Comparison of ENCODE assay signal across 10 cellular contexts in genomic region chr19:43783636-43784035, GRCh38. TPM values are rescaled to one million over a fixed set of nuclear protein-coding genes. Genes with fewer than 3 reads are reported as not detected.
DNase-seq lines count a peak whose midpoint lies in the region; ATAC-seq and TF ChIP-seq lines count a peak whose summit lies in the region.
"Had no signal": no experiment of that assay in that cellular context is flagged by ENCODE, and none has a peak within 500 bp of the region (broad histone marks: within the 10 kb centered on the region; RNA-seq: fewer than 3 reads in every experiment).

No MANE protein-coding gene starts in this region.

- H3K27me3 ChIP-seq in BLaER1 treated with 17β-estradiol and CSF1 and Interleukin-3, amounts not matched to agents 10 nM and 100 nM = no peaks in the 10 kb centered on the region

- H3K9me3 ChIP-seq in BLaER1 treated with 17β-estradiol and CSF1 and Interleukin-3, amounts not matched to agents 10 nM and 100 nM (replicated peaks in 1 of 11) = no peaks in the 10 kb centered on the region

- CTCF ChIA-PET in activated CD4-positive, alpha-beta memory T cell treated with anti-CD3 and anti-CD28 coated beads, Interleukin-2, amount 10 ng/mL, durations not matched to agents 7 days and 5 days (lab: Charles Lee) = interaction anchor here (1.4 to 8.6 kb wide), 2 partner anchors 17 to 115 kb away, joined by 3 to 124 read pairs; no protein-coding TSS in a partner anchor

- peak overlapping the region in 9 of 11 experiments; percentile 52 to 72 (median 63); a peak in 11 of 22 replicates for H3K9ac ChIP-seq in BLaER1 treated with 17β-estradiol and CSF1 and Interleukin-3, amounts not matched to agents 10 nM and 100 nM

- peak overlapping the region; percentile 64 for H3K4me3 Mint-ChIP-seq in activated CD4-positive, alpha-beta memory T cell treated with anti-CD3 and anti-CD28 coated beads, Interleukin-2, amount 10 ng/mL, durations not matched to agents 7 days and 5 days
- H3K4me3 Mint-ChIP-seq in memory B cell = peak overlapping the region; percentile 96

- no peaks in the 10 kb centered on the region for H3K36me3 ChIP-seq in BLaER1 treated with 17β-estradiol and CSF1 and Interleukin-3, amounts not matched to agents 10 nM and 100 nM

- H3K9me3 Mint-ChIP-seq in activated CD4-positive, alpha-beta memory T cell treated with anti-CD3 and anti-CD28 coated beads, Interleukin-2, amount 10 ng/mL, durations not matched to agents 7 days and 5 days = no peaks in the 10 kb centered on the region
- no peaks in the 10 kb centered on the region for H3K9me3 Mint-ChIP-seq in memory B cell

- H3K27me3 Mint-ChIP-seq in activated CD4-positive, alpha-beta memory T cell treated with anti-CD3 and anti-CD28 coated beads, Interleukin-2, amount 10 ng/mL, durations not matched to agents 7 days and 5 days = no peaks in the 10 kb centered on the region
- no peaks in the 10 kb centered on the region for H3K27me3 Mint-ChIP-seq in memory B cell

- H3K4me2 ChIP-seq in BLaER1 treated with 17β-estradiol and CSF1 and Interleukin-3, amounts not matched to agents 10 nM and 100 nM = peak overlapping the region; percentile 62 to 93 (median 80)

- peaks cover 17% of the 10 kb centered on the region for H3K36me3 Mint-ChIP-seq in activated CD4-positive, alpha-beta memory T cell treated with anti-CD3 and anti-CD28 coated beads, Interleukin-2, amount 10 ng/mL, durations not matched to agents 7 days and 5 days (ENCODE audit: low read depth)
- H3K36me3 Mint-ChIP-seq in memory B cell = peaks cover 6% of the 10 kb centered on the region

- H3K4me1 Mint-ChIP-seq in activated CD4-positive, alpha-beta memory T cell treated with anti-CD3 and anti-CD28 coated beads, Interleukin-2, amount 10 ng/mL, durations not matched to agents 7 days and 5 days = peaks cover 60% of the 10 kb centered on the region
- H3K4me1 Mint-ChIP-seq in memory B cell = peaks cover 45% of the 10 kb centered on the region

- no peak for TF ChIP-seq CTCF in GM12864 (IDR thresholded peaks at IDR 0.05; ENCODE audit: low read depth, low read length, missing control alignments)

- ATAC-seq in memory B cell (ENCODE audit: low read depth) = no peak
- no peak for ATAC-seq in GM19351 (IDR thresholded peaks at IDR 0.05; ENCODE audit: unreplicated experiment)

- DNase-seq in GM12864 (ENCODE audit: low read depth) = no peak
- no peak for DNase-seq in activated CD4-positive, alpha-beta memory T cell treated with anti-CD3 and anti-CD28 coated beads, Interleukin-2, amount 10 ng/mL, durations not matched to agents 7 days and 5 days
- no peak for DNase-seq in memory B cell (ENCODE audit: low spot score in 2 of 2)
- DNase-seq in NCI-H82 treated with DMSO at 0.1 percent for 48 hours (lab: John Stamatoyannopoulos, UW; ENCODE audit: unreplicated experiment) = no peak
- no peak for DNase-seq in NCI-H524 (lab: John Stamatoyannopoulos, UW)
- no peak for DNase-seq in NCI-H2107 treated with DMSO at 0.1 percent for 48 hours (lab: John Stamatoyannopoulos, UW; ENCODE audit: unreplicated experiment)
- DNase-seq: amygdala had no signal

- H3K4me3 ChIP-seq in BLaER1 treated with 17β-estradiol and CSF1 and Interleukin-3, amounts not matched to agents 10 nM and 100 nM = no peak overlapping the region
- peak overlapping the region; percentile 23 for H3K4me3 ChIP-seq in GM12864 (ENCODE audit: low read depth, low read length)

- no peaks in the 10 kb centered on the region for H4K20me1 ChIP-seq in BLaER1 treated with 17β-estradiol and CSF1 and Interleukin-3, amounts not matched to agents 10 nM and 100 nM

- peak overlapping the region; percentile 89 for H3K27ac Mint-ChIP-seq in activated CD4-positive, alpha-beta memory T cell treated with anti-CD3 and anti-CD28 coated beads, Interleukin-2, amount 10 ng/mL, durations not matched to agents 7 days and 5 days
- peak overlapping the region; percentile 94 for H3K27ac Mint-ChIP-seq in memory B cell

- peaks cover 52 to 66% (median 60%) of the 10 kb centered on the region in 10 experiments for H3K4me1 ChIP-seq in BLaER1 treated with 17β-estradiol and CSF1 and Interleukin-3, amounts not matched to agents 10 nM and 100 nM

- POLR2A ChIA-PET in activated CD4-positive, alpha-beta memory T cell treated with anti-CD3 and anti-CD28 coated beads, Interleukin-2, amount 10 ng/mL, durations not matched to agents 7 days and 5 days (lab: Charles Lee) = interaction anchor here (2.3 to 9.4 kb wide), 2 partner anchors 16 to 38 kb away, joined by 16 to 152 read pairs; no protein-coding TSS in a partner anchor

- peak overlapping the region; percentile 65 to 79 (median 77); a peak in 21 of 22 replicates for H3K27ac ChIP-seq in BLaER1 treated with 17β-estradiol and CSF1 and Interleukin-3, amounts not matched to agents 10 nM and 100 nM

RNA-seq across cellular contexts. Expression of gene KCNN4, which starts 2.9 kb away (rescaled TPM):
- 10 to 100 TPM; 71.7 to 72.3 TPM for total RNA-seq in activated CD4-positive, alpha-beta memory T cell treated with anti-CD3 and anti-CD28 coated beads, Interleukin-2, amount 10 ng/mL, durations not matched to agents 7 days and 5 days
- total RNA-seq: frontal cortex had no signal

RNA-seq across cellular contexts. Expression of gene LYPD5, which starts 18.6 kb away (rescaled TPM):
- under 1 TPM; 0.70 to 0.71 TPM for total RNA-seq in activated CD4-positive, alpha-beta memory T cell treated with anti-CD3 and anti-CD28 coated beads, Interleukin-2, amount 10 ng/mL, durations not matched to agents 7 days and 5 days

RNA-seq across cellular contexts. Expression of gene SMG9, which starts 28.9 kb away (rescaled TPM):
- total RNA-seq in activated CD4-positive, alpha-beta memory T cell treated with anti-CD3 and anti-CD28 coated beads, Interleukin-2, amount 10 ng/mL, durations not matched to agents 7 days and 5 days = 10 to 100 TPM; 58.1 to 64.6 TPM

RNA-seq across cellular contexts. Expression of gene ZNF283, which starts 43.5 kb away (rescaled TPM):
- total RNA-seq in activated CD4-positive, alpha-beta memory T cell treated with anti-CD3 and anti-CD28 coated beads, Interleukin-2, amount 10 ng/mL, durations not matched to agents 7 days and 5 days = 1 to 10 TPM; 6.5 to 6.8 TPM
